In genomic region chr5:32828492-32828891, GRCh38 we compare ENCODE assay signal across 19 cellular contexts.
DNase-seq lines count a peak whose midpoint lies in the region; ATAC-seq and TF ChIP-seq lines count a peak whose summit lies in the region.
"Had no signal": no experiment of that assay in that cellular context is flagged by ENCODE, and none has a peak within 500 bp of the region (broad histone marks: within the 10 kb centered on the region; RNA-seq: fewer than 3 reads in every experiment).

No MANE protein-coding gene starts in this region.

- no peak overlapping the region for H3K4me2 ChIP-seq in PC-3 (ENCODE audit: low read length)
- peak overlapping the region; percentile 48 for H3K4me2 ChIP-seq in osteoblast (ENCODE audit: insufficient read depth, low read length)
- H3K4me2 ChIP-seq: A549, KMS-11 had no signal

- no peaks in the 10 kb centered on the region for H3K36me3 ChIP-seq in PC-3 (ENCODE audit: low read depth, low read length)
- no peaks in the 10 kb centered on the region for H3K36me3 ChIP-seq in osteoblast (ENCODE audit: insufficient read depth, low read length)
- H3K36me3 ChIP-seq in testis (ENCODE audit: low read depth, missing control alignments) = no peaks in the 10 kb centered on the region
- H3K36me3 ChIP-seq in SJCRH30 = no peaks in the 10 kb centered on the region
- H3K36me3 ChIP-seq: MG63 had no signal

- no peaks in the 10 kb centered on the region for H3K27me3 ChIP-seq in PC-3 (ENCODE audit: low read length)
- no peaks in the 10 kb centered on the region for H3K27me3 ChIP-seq in osteoblast (ENCODE audit: insufficient read depth, low read length)
- H3K27me3 ChIP-seq in testis = no peaks in the 10 kb centered on the region
- no peaks in the 10 kb centered on the region for H3K27me3 ChIP-seq in SJCRH30
- H3K27me3 ChIP-seq: MG63 had no signal

- H3K4me1 ChIP-seq in PC-3 (ENCODE audit: insufficient read depth, low read length) = no peaks in the 10 kb centered on the region
- H3K4me1 ChIP-seq in osteoblast (ENCODE audit: insufficient read depth, low read length) = peaks cover 20% of the 10 kb centered on the region
- H3K4me1 ChIP-seq in testis = peaks cover 11% of the 10 kb centered on the region
- H3K4me1 ChIP-seq in SJCRH30 = peaks cover 3% of the 10 kb centered on the region; the same call in 1 of the 2 replicates
- H3K4me1 ChIP-seq: Caco-2 had no signal

- H2AFZ ChIP-seq in PC-3 (ENCODE audit: low read length) (no peak overlapping the region), osteoblast (ENCODE audit: low read length) (peak overlapping the region; percentile 23)

- CTCF ChIA-PET in PC-3 (lab: Charles Lee) = no interaction called here

- TF ChIP-seq CTCF in PC-3 (conservative IDR thresholded peaks at IDR 0.05; ENCODE audit: low read depth, low read length) (no peak), epithelial cell of esophagus (IDR thresholded peaks at IDR 0.05; ENCODE audit: insufficient read depth, low read depth, low read length, missing control alignments) (no peak), osteoblast (IDR thresholded peaks at IDR 0.05; ENCODE audit: extremely low read depth, low read depth, low read length) (no peak), testis (IDR thresholded peaks at IDR 0.05) (no peak)

- DNase-seq in EH (ENCODE audit: low read depth) (peak; percentile 82), PC-3 (peak; percentile 16), epithelial cell of esophagus (ENCODE audit: low read depth) (peak; percentile 33), osteoblast (ENCODE audit: insufficient read length, low spot score, missing footprints) (peak; percentile 72), testis (no peak), SJCRH30 (no peak)
- no peak for DNase-seq in stimulated activated naive B cell treated with anti-CD40 and anti-IgM and Interleukin-4, amounts not matched to agents 10 μg/mL and 1 μg/mL and 100 μg/mL, for 72 hours
- DNase-seq: AML-193, Caco-2, GOT3, MG63, NCI-H1092, NCI-H146, NCI-H2227 treated with DMSO at 0.1 percent for 48 hours, NCI-H524 had no signal

- no peak overlapping the region for H3K27ac Mint-ChIP-seq in stimulated activated naive B cell treated with anti-CD40 and anti-IgM and Interleukin-4, amounts not matched to agents 10 μg/mL and 1 μg/mL and 100 μg/mL, for 72 hours

- POLR2A ChIA-PET in PC-3 (lab: Charles Lee; ENCODE audit: unreplicated experiment) = no interaction called here

- no peaks in the 10 kb centered on the region for H3K4me1 Mint-ChIP-seq in stimulated activated naive B cell treated with anti-CD40 and anti-IgM and Interleukin-4, amounts not matched to agents 10 μg/mL and 1 μg/mL and 100 μg/mL, for 72 hours

- H3K4me3 ChIP-seq in PC-3 (ENCODE audit: low read length) (no peak overlapping the region), epithelial cell of esophagus (ENCODE audit: low read length) (no peak overlapping the region), osteoblast (ENCODE audit: insufficient read depth, low read length) (no peak overlapping the region), testis (no peak overlapping the region), SJCRH30 (no peak overlapping the region)
- H3K4me3 ChIP-seq: A549, MG63 had no signal

- ATAC-seq in PC-3 = no peak
- no peak for ATAC-seq in GM21447 (IDR thresholded peaks at IDR 0.05; ENCODE audit: unreplicated experiment)
- no peak for ATAC-seq in stimulated activated naive B cell treated with anti-CD40 and anti-IgM and Interleukin-4, amounts not matched to agents 10 μg/mL and 1 μg/mL and 100 μg/mL, for 72 hours (replicated peaks)
- ATAC-seq: A549, Panc1 had no signal

- H3F3A ChIP-seq in PC-3 (ENCODE audit: low read length, unreplicated experiment) = no peaks in the 10 kb centered on the region

- intact Hi-C loops in PC-3 (cut with micrococcal nuclease) (no loop called here), testis (cut with DNase I; ENCODE audit: low total_unique reads) (no loop called here)

- no peak overlapping the region for H3K9ac ChIP-seq in PC-3 (ENCODE audit: low read length)
- H3K9ac ChIP-seq: KMS-11 had no signal

- TF ChIP-seq POLR2A in testis (IDR thresholded peaks at IDR 0.05) = no peak

- no peaks in the 10 kb centered on the region for H3K9me3 Mint-ChIP-seq in stimulated activated naive B cell treated with anti-CD40 and anti-IgM and Interleukin-4, amounts not matched to agents 10 μg/mL and 1 μg/mL and 100 μg/mL, for 72 hours

- H4K20me1 ChIP-seq in PC-3 (ENCODE audit: low read length) (no peaks in the 10 kb centered on the region), osteoblast (ENCODE audit: insufficient read depth, low read length) (no peaks in the 10 kb centered on the region)

- H3K36me3 Mint-ChIP-seq in stimulated activated naive B cell treated with anti-CD40 and anti-IgM and Interleukin-4, amounts not matched to agents 10 μg/mL and 1 μg/mL and 100 μg/mL, for 72 hours = no peaks in the 10 kb centered on the region

- no TSS peak for BruUV-seq in PC-3 (replicated peaks; lab: Mats Ljungman, UMichigan)

- H3K9me2 ChIP-seq in PC-3 (replicated peaks; ENCODE audit: low read length) = no peaks in the 10 kb centered on the region

- H3K27ac ChIP-seq in PC-3 (ENCODE audit: low read length) (no peak overlapping the region), osteoblast (ENCODE audit: low read depth, low read length) (peak overlapping the region; percentile 43), testis (no peak overlapping the region), SJCRH30 (no peak overlapping the region)
- H3K27ac ChIP-seq: A549, KMS-11 had no signal

- no peak overlapping the region for H3K4me3 Mint-ChIP-seq in stimulated activated naive B cell treated with anti-CD40 and anti-IgM and Interleukin-4, amounts not matched to agents 10 μg/mL and 1 μg/mL and 100 μg/mL, for 72 hours

- H3K27me3 Mint-ChIP-seq in stimulated activated naive B cell treated with anti-CD40 and anti-IgM and Interleukin-4, amounts not matched to agents 10 μg/mL and 1 μg/mL and 100 μg/mL, for 72 hours = no peaks in the 10 kb centered on the region

- no peaks in the 10 kb centered on the region for H3K9me3 ChIP-seq in PC-3 (ENCODE audit: low read length)
- H3K9me3 ChIP-seq in osteoblast (ENCODE audit: low read depth, low read length) = no peaks in the 10 kb centered on the region
- no peaks in the 10 kb centered on the region for H3K9me3 ChIP-seq in testis
- 0 out of 2 replicates have a peak, but pooled peaks cover 2% of the 10 kb centered on the region for H3K9me3 ChIP-seq in SJCRH30 (replicated peaks)
- H3K9me3 ChIP-seq: A549, Caco-2, MG63 had no signal

- H3K79me2 ChIP-seq in PC-3 (ENCODE audit: low read length) = no peaks in the 10 kb centered on the region
- H3K79me2 ChIP-seq in osteoblast (ENCODE audit: insufficient read depth, low read length) = no peaks in the 10 kb centered on the region

- 76 to 83% methylated on average over 2 of the region's 2 CpGs for WGBS in testis, 2 donors

Comparison
In these comparisons a context has a peak if more than half of its experiments do, and no peak if none do; other contexts are left out.
1. DNase-seq: peak in EH (single experiment), PC-3 (single experiment), epithelial cell of esophagus (single experiment) and osteoblast (single experiment); none in stimulated activated naive B cell treated with anti-CD40 and anti-IgM and Interleukin-4, amounts not matched to agents 10 μg/mL and 1 μg/mL and 100 μg/mL, for 72 hours (single experiment), testis (single experiment) and SJCRH30 (0 of 2).